8 cellular contexts compared by ENCODE assay signal in the genomic region with DNA sequence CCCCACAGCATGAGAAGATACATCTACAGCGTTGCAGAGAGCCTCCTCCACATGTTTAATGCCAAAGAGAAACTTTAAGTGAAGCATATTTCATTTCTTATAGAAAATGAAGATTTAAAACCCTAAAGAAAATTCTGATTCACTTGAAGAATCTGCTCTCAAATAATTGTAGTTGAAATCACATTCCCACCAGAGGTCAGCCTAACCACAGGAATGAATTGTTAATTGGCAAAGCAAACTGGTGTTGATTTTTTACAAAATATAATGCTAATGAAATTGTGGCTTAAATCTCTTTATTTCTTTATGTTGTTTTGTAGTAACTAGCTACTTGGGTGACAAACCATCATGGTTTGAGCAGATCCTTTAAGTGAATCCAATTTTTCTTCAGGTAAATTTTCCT. TPM values are rescaled to one million over a fixed set of nuclear protein-coding genes. Genes with fewer than 3 reads are reported as not detected.
DNase-seq lines count a peak whose midpoint lies in the region; ATAC-seq and TF ChIP-seq lines count a peak whose summit lies in the region.

No MANE protein-coding gene starts in this region.

- H3K36me3 ChIP-seq in heart right ventricle (no peaks in the 10 kb centered on the region), NT2/D1 (ENCODE audit: insufficient read depth, insufficient read length, low read length) (no peaks in the 10 kb centered on the region), gastrocnemius medialis (no peaks in the 10 kb centered on the region), right atrium auricular region (no peaks in the 10 kb centered on the region)

- in situ Hi-C loops in gastrocnemius medialis (cut with MboI; ENCODE audit: low sequenced_read_pairs in 4 of 4): loop anchor here in 2 of 4 donors (25.0 kb wide), 1 partner anchor 303 kb away; no protein-coding TSS in a partner anchor

- no peak for ATAC-seq in heart right ventricle
- ATAC-seq in gastrocnemius medialis: no peak
- no peak for ATAC-seq in GM21390 (IDR thresholded peaks at IDR 0.05; ENCODE audit: unreplicated experiment)
- ATAC-seq in HG03108 (IDR thresholded peaks at IDR 0.05; ENCODE audit: unreplicated experiment): no peak

- no peak for TF ChIP-seq POLR2A in gastrocnemius medialis (IDR thresholded peaks at IDR 0.05)

- intact Hi-C loops in heart right ventricle (cut with DNase I) (loop anchor here in 5 of 10 donors (5.0 to 10.0 kb wide), 4 partner anchors 300 to 1193 kb away; no protein-coding TSS in a partner anchor), cardiac septum (cut with DNase I) (loop anchor here (1.0 kb wide), 1 partner anchor 307 kb away; no protein-coding TSS in a partner anchor), gastrocnemius medialis (cut with DNase I; ENCODE audit: low total_unique reads) (loop anchor here (5.0 to 10.0 kb wide), 2 partner anchors 308 to 1010 kb away; no protein-coding TSS in a partner anchor)

- H3K27me3 ChIP-seq in heart right ventricle (no peaks in the 10 kb centered on the region), NT2/D1 (ENCODE audit: insufficient read depth, insufficient read length) (no peaks in the 10 kb centered on the region), gastrocnemius medialis (no peaks in the 10 kb centered on the region), right atrium auricular region (no peaks in the 10 kb centered on the region)

- H3K4me3 ChIP-seq in heart right ventricle (no peak overlapping the region), NT2/D1 (ENCODE audit: insufficient read length, low read depth) (no peak overlapping the region), fibroblast of mammary gland (ENCODE audit: control insufficient read depth, low read depth, low read length) (no peak overlapping the region), gastrocnemius medialis (no peak overlapping the region), right atrium auricular region (no peak overlapping the region)

- no peak overlapping the region for H3K9ac ChIP-seq in NT2/D1 (ENCODE audit: insufficient read length, low read depth)

- 16 to 32% methylated on average over 1 of the region's 1 CpG for whole genome bisulfite sequencing in heart right ventricle, 2 donors

- DNase-seq in heart right ventricle (peak in 1 of 2 donors; percentile 29), cardiac septum (ENCODE audit: low spot score) (no peak), NT2/D1 (ENCODE audit: low read depth, low spot score) (peak; percentile 6), fibroblast of mammary gland (ENCODE audit: low read depth) (peak; percentile 68), gastrocnemius medialis (no peak), right atrium auricular region (ENCODE audit: low spot score) (no peak)

- no peak overlapping the region for H3K27ac ChIP-seq in heart right ventricle
- no peak overlapping the region for H3K27ac ChIP-seq in gastrocnemius medialis
- H3K27ac ChIP-seq in right atrium auricular region: no peak overlapping the region

- TF ChIP-seq CTCF in heart right ventricle (IDR thresholded peaks at IDR 0.05) (peak in 8 of 9 donors; percentile 12 to 61 (median 47)), fibroblast of mammary gland (conservative IDR thresholded peaks at IDR 0.05; ENCODE audit: control insufficient read depth, insufficient read depth, low read depth, low read length) (peak; percentile 29), gastrocnemius medialis (IDR thresholded peaks at IDR 0.05 in 4 of 5, conservative IDR thresholded peaks at IDR 0.05 in 1 of 5) (peak; percentile 13 to 38 (median 26)), right atrium auricular region (IDR thresholded peaks at IDR 0.05) (peak in 1 of 2 donors; percentile 57)

- no peaks in the 10 kb centered on the region for H3K4me1 ChIP-seq in heart right ventricle
- H3K4me1 ChIP-seq in NT2/D1 (ENCODE audit: insufficient read depth, insufficient read length): no peaks in the 10 kb centered on the region
- no peaks in the 10 kb centered on the region for H3K4me1 ChIP-seq in gastrocnemius medialis
- no peaks in the 10 kb centered on the region for H3K4me1 ChIP-seq in right atrium auricular region

- peaks cover 0 to 10% (median 2%) of the 10 kb centered on the region in 11 donors for H3K9me3 ChIP-seq in heart right ventricle
- H3K9me3 ChIP-seq in NT2/D1 (ENCODE audit: insufficient read depth, low read length): no peaks in the 10 kb centered on the region
- H3K9me3 ChIP-seq in gastrocnemius medialis: no peaks in the 10 kb centered on the region
- H3K9me3 ChIP-seq in right atrium auricular region: peaks cover 0 to 4% of the 10 kb centered on the region in 2 donors

RNA-seq across cellular contexts. Expression of a gene that starts 31.1 kb away (rescaled TPM):
- total RNA-seq in heart right ventricle (under 1 TPM; 0.11 to 0.90 (median 0.44) TPM), cardiac septum (0.83 TPM), gastrocnemius medialis (under 1 TPM; 0.10 to 0.36 (median 0.14) TPM), right atrium auricular region (1 to 10 TPM in 1 of 2 donors, under 1 TPM in 1; 0.63 to 1.2 TPM)
- under 1 TPM; 0.06 to 0.29 TPM for polyA plus RNA-seq in heart right ventricle

Comparison
In these comparisons a context has a peak if more than half of its experiments do, and no peak if none do; other contexts are left out.
1. DNase-seq: peak in NT2/D1 (single experiment) and fibroblast of mammary gland (single experiment); none in cardiac septum (single experiment), gastrocnemius medialis (0 of 2) and right atrium auricular region (single experiment).